In the genomic region with DNA sequence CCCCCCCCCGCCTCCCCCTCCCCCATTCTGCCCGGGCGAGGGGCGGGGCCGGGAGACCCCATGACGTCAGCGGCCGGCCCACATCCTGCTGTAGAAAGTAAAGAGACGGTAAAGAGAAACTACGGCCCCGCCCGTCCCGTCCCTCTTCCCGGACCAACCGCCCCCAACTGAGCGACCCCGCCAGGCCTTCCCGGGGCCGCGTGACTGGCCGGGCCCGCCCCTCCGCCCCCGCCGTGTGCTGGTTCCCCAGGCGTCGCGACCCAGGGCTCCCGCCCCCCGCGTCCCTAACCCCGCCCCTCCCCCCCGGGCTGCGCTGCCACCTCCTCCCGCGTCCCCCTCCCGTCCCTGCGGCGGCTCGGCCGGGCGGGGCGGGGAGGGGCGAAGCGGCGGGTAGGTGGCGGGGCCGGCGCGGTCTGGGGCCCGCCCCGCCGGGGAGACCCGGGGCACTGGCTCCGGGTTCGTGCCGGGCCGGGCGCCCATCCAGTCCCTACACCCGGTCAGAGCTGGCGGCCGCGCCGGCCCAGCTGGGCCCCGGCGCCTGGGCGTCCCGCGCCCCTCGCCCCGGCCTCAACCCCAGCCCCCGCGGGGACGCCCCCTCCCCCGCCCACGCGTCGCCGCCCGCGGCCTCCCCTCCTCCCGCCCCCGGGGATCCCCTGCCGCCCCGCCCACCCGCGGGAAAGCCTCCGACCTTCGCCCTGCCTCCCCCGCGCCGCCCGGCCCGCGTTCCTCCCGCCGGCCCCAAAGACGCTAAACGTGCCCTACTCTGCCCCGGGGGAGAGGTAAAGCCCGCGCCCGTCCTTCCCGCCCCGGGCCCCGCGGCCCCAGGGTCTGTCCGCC, we compare ENCODE assay signal across 8 cellular contexts. TPM values are rescaled to one million over a fixed set of nuclear protein-coding genes. Genes with fewer than 3 reads are reported as not detected.
A peak's percentile ranks its signal among the peaks of the same experiment; 100 is the strongest.
DNase-seq lines count a peak whose midpoint lies in the region; ATAC-seq, FAIRE-seq and TF ChIP-seq lines count a peak whose summit lies in the region.

No MANE protein-coding gene starts in this region.

- H3K27ac Mint-ChIP-seq in activated B cell treated with CpG ODN at 0.5 μM for 24 hours: peak overlapping the region; percentile 95

- CTCF ChIA-PET in activated B cell treated with CpG ODN at 0.5 μM for 24 hours (lab: Charles Lee): interaction anchor here (1.0 kb wide), 1 partner anchor 189 kb away, joined by 3 read pairs; no protein-coding TSS in a partner anchor

- DNase-seq in AG10803 (ENCODE audit: low read depth) (peak; percentile 98), NCI-H345 (lab: John Stamatoyannopoulos, UW) (peak; percentile 81), activated B cell treated with CpG ODN at 0.5 μM for 24 hours (peak; percentile 92), bronchial epithelial cell (ENCODE audit: low read depth) (peak; percentile 82), islet precursor cell (peak; percentile 98)
- DNase-seq in stimulated activated CD4-positive, alpha-beta T cell treated with anti-CD3 and anti-CD28 coated beads, Interleukin-15, amount 100 ng/mL, for 24 hours: peak; percentile 97

- POLR2A ChIA-PET in activated B cell treated with CpG ODN at 0.5 μM for 24 hours (lab: Charles Lee): interaction anchor here (0.6 to 6.3 kb wide), 20 partner anchors 9 to 1462 kb away, joined by 3 to 84 read pairs (median 4); no protein-coding TSS in a partner anchor

- no peak for TF ChIP-seq CTCF in AG10803 (conservative IDR thresholded peaks at IDR 0.05; ENCODE audit: low read length)
- no peak for TF ChIP-seq CTCF in activated B cell treated with CpG ODN at 0.5 μM for 24 hours (IDR thresholded peaks at IDR 0.05)
- no peak for TF ChIP-seq CTCF in bronchial epithelial cell (IDR thresholded peaks at IDR 0.05; ENCODE audit: insufficient read depth, low read length, severe bottlenecking)

- no peaks in the 10 kb centered on the region for H3K27me3 ChIP-seq in bronchial epithelial cell (ENCODE audit: control insufficient read depth, insufficient read depth, low read length)

- peaks cover 41% of the 10 kb centered on the region for H3K36me3 Mint-ChIP-seq in activated B cell treated with CpG ODN at 0.5 μM for 24 hours (ENCODE audit: low read depth)

- H3K4me3 ChIP-seq in AG10803 (ENCODE audit: low read length) (peak overlapping the region; percentile 82), bronchial epithelial cell (ENCODE audit: low read depth, low read length) (peak overlapping the region; percentile 86)

- peaks cover 50% of the 10 kb centered on the region for H3K4me1 Mint-ChIP-seq in activated B cell treated with CpG ODN at 0.5 μM for 24 hours

- no peaks in the 10 kb centered on the region for H3K9me3 Mint-ChIP-seq in activated B cell treated with CpG ODN at 0.5 μM for 24 hours

- H3K27me3 Mint-ChIP-seq in activated B cell treated with CpG ODN at 0.5 μM for 24 hours: no peaks in the 10 kb centered on the region

- H3K4me3 Mint-ChIP-seq in activated B cell treated with CpG ODN at 0.5 μM for 24 hours: peak overlapping the region; percentile 92

- intact Hi-C loops in activated B cell treated with CpG ODN at 0.5 μM for 24 hours (cut with micrococcal nuclease): loop anchor here (1.0 to 5.0 kb wide), 12 partner anchors 17 to 1291 kb away; a partner anchor contains a TSS

- FAIRE-seq in bronchial epithelial cell (lab: Jason Lieb, UNC): no peak

- peak; percentile 60 for ATAC-seq in GM19023 (IDR thresholded peaks at IDR 0.05; ENCODE audit: unreplicated experiment)
- peak; percentile 62 for ATAC-seq in HG03175 (IDR thresholded peaks at IDR 0.05; ENCODE audit: unreplicated experiment)
- ATAC-seq in activated B cell treated with CpG ODN at 0.5 μM for 24 hours (ENCODE audit: low read depth): peak; percentile 72

- H3K36me3 ChIP-seq in bronchial epithelial cell (ENCODE audit: control insufficient read depth, insufficient read depth, low read length): no peaks in the 10 kb centered on the region

RNA-seq across cellular contexts. Expression of a gene that starts 0.6 kb away (rescaled TPM):
- 90.3 and 91.0 TPM in 2 replicates for total RNA-seq in activated B cell treated with CpG ODN at 0.5 μM for 24 hours
- total RNA-seq in bronchial epithelial cell: 6.8 and 12.3 TPM in 2 replicates

Comparison
In these comparisons a context has a peak if more than half of its experiments do, and no peak if none do; other contexts are left out.
1. Peak in every context shown above with its lines: DNase-seq, ATAC-seq and H3K4me3 ChIP-seq.